Comparison of ENCODE assay signal across 1 cellular context in the genomic region with DNA sequence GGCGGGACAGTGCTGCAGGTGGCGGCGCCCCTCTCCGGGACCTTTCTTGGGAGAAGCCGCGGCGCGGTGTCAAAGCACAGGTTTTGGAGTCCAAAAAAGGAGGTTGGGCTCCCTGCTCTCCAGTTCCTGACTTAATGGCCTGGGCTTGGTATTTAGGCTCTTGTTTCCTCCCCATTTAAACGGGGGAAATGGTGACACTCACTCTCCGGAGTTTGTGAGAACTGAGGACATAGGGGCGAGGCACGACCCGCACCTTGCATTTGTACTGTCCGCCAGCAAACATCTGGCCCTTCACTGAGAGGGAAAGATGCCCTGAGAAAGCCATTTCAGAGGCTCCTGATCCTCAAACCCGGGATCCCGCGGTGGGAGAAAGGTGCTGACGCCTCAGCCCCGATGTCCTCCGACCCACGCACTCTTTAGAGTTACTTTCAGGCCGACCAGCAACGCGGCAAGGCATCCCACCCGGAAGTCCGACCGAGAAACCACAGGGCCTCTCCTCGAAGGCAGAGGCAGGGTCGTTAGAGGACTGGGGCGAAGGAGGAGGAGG.
A peak's percentile ranks its signal among the peaks of the same experiment; 100 is the strongest.
TF ChIP-seq lines count a peak whose summit lies in the region.

No MANE protein-coding gene starts in this region.

TF ChIP-seq in H1, 55 proteins besides CTCF, POLR2A, EP300 and RAD21:
- TF ChIP-seq CHD2 (IDR thresholded peaks at IDR 0.05; ENCODE audit: low read length) (no peak), SIN3A (conservative IDR thresholded peaks at IDR 0.05 in 1 of 2, IDR thresholded peaks at IDR 0.05 in 1 of 2; ENCODE audit: low read depth in 1 of 2, low read length in 2 of 2) (no peak), BCL11A (IDR thresholded peaks at IDR 0.05; ENCODE audit: low read depth in 2 of 2, low read length in 2 of 2) (no peak), TEAD4 (IDR thresholded peaks at IDR 0.05; ENCODE audit: low read depth, low read length) (0 out of 2 replicates have a peak, but pooled peaks have one; percentile 13), YY1 (IDR thresholded peaks at IDR 0.05; ENCODE audit: low read depth, low read length) (peak; percentile 70; the same call in 1 of the 2 replicates), KDM5A (IDR thresholded peaks at IDR 0.05; ENCODE audit: low read length) (no peak), RNF2 (IDR thresholded peaks at IDR 0.05; ENCODE audit: borderline replicate concordance, low read depth, low read length, missing control alignments, poor library complexity, severe bottlenecking) (no peak), GTF2F1 (IDR thresholded peaks at IDR 0.05; ENCODE audit: borderline replicate concordance, low read depth, low read length) (no peak), PHF8 (conservative IDR thresholded peaks at IDR 0.05; ENCODE audit: low read depth, low read length) (peak; percentile 60; the same call in 1 of the 2 replicates), TAF7 (optimal IDR thresholded peaks at IDR 0.05; ENCODE audit: borderline replicate concordance, low read depth, low read length) (peak; percentile 23), GABPA (IDR thresholded peaks at IDR 0.05; ENCODE audit: borderline replicate concordance, insufficient read depth, low read length) (no peak), POLR2AphosphoS5 (IDR thresholded peaks at IDR 0.05; ENCODE audit: low read depth, low read length) (peak; percentile 60; the same call in 1 of the 2 replicates), EGR1 (IDR thresholded peaks at IDR 0.05; ENCODE audit: borderline replicate concordance, low read depth, low read length) (no peak), ASH2L (IDR thresholded peaks at IDR 0.05; ENCODE audit: low read length) (peak; percentile 67), RXRA (IDR thresholded peaks at IDR 0.05; ENCODE audit: insufficient read depth, low read depth, low read length) (no peak), EZH2 (IDR thresholded peaks at IDR 0.05; ENCODE audit: low read depth, low read length, severe bottlenecking) (no peak)
- TF ChIP-seq, protein P1, sequence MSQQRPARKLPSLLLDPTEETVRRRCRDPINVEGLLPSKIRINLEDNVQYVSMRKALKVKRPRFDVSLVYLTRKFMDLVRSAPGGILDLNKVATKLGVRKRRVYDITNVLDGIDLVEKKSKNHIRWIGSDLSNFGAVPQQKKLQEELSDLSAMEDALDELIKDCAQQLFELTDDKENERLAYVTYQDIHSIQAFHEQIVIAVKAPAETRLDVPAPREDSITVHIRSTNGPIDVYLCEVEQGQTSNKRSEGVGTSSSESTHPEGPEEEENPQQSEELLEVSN (IDR thresholded peaks at IDR 0.05) = peak; percentile 30
- TF ChIP-seq, protein P2, sequence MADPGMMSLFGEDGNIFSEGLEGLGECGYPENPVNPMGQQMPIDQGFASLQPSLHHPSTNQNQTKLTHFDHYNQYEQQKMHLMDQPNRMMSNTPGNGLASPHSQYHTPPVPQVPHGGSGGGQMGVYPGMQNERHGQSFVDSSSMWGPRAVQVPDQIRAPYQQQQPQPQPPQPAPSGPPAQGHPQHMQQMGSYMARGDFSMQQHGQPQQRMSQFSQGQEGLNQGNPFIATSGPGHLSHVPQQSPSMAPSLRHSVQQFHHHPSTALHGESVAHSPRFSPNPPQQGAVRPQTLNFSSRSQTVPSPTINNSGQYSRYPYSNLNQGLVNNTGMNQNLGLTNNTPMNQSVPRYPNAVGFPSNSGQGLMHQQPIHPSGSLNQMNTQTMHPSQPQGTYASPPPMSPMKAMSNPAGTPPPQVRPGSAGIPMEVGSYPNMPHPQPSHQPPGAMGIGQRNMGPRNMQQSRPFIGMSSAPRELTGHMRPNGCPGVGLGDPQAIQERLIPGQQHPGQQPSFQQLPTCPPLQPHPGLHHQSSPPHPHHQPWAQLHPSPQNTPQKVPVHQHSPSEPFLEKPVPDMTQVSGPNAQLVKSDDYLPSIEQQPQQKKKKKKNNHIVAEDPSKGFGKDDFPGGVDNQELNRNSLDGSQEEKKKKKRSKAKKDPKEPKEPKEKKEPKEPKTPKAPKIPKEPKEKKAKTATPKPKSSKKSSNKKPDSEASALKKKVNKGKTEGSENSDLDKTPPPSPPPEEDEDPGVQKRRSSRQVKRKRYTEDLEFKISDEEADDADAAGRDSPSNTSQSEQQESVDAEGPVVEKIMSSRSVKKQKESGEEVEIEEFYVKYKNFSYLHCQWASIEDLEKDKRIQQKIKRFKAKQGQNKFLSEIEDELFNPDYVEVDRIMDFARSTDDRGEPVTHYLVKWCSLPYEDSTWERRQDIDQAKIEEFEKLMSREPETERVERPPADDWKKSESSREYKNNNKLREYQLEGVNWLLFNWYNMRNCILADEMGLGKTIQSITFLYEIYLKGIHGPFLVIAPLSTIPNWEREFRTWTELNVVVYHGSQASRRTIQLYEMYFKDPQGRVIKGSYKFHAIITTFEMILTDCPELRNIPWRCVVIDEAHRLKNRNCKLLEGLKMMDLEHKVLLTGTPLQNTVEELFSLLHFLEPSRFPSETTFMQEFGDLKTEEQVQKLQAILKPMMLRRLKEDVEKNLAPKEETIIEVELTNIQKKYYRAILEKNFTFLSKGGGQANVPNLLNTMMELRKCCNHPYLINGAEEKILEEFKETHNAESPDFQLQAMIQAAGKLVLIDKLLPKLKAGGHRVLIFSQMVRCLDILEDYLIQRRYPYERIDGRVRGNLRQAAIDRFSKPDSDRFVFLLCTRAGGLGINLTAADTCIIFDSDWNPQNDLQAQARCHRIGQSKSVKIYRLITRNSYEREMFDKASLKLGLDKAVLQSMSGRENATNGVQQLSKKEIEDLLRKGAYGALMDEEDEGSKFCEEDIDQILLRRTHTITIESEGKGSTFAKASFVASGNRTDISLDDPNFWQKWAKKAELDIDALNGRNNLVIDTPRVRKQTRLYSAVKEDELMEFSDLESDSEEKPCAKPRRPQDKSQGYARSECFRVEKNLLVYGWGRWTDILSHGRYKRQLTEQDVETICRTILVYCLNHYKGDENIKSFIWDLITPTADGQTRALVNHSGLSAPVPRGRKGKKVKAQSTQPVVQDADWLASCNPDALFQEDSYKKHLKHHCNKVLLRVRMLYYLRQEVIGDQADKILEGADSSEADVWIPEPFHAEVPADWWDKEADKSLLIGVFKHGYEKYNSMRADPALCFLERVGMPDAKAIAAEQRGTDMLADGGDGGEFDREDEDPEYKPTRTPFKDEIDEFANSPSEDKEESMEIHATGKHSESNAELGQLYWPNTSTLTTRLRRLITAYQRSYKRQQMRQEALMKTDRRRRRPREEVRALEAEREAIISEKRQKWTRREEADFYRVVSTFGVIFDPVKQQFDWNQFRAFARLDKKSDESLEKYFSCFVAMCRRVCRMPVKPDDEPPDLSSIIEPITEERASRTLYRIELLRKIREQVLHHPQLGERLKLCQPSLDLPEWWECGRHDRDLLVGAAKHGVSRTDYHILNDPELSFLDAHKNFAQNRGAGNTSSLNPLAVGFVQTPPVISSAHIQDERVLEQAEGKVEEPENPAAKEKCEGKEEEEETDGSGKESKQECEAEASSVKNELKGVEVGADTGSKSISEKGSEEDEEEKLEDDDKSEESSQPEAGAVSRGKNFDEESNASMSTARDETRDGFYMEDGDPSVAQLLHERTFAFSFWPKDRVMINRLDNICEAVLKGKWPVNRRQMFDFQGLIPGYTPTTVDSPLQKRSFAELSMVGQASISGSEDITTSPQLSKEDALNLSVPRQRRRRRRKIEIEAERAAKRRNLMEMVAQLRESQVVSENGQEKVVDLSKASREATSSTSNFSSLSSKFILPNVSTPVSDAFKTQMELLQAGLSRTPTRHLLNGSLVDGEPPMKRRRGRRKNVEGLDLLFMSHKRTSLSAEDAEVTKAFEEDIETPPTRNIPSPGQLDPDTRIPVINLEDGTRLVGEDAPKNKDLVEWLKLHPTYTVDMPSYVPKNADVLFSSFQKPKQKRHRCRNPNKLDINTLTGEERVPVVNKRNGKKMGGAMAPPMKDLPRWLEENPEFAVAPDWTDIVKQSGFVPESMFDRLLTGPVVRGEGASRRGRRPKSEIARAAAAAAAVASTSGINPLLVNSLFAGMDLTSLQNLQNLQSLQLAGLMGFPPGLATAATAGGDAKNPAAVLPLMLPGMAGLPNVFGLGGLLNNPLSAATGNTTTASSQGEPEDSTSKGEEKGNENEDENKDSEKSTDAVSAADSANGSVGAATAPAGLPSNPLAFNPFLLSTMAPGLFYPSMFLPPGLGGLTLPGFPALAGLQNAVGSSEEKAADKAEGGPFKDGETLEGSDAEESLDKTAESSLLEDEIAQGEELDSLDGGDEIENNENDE (IDR thresholded peaks at IDR 0.05; ENCODE audit: insufficient replicate concordance, low read length) = no peak
- TF ChIP-seq, protein P3, sequence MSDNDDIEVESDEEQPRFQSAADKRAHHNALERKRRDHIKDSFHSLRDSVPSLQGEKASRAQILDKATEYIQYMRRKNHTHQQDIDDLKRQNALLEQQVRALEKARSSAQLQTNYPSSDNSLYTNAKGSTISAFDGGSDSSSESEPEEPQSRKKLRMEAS (IDR thresholded peaks at IDR 0.05) = no peak
